ENCODE assay signal across 1 cellular context in the genomic region with DNA sequence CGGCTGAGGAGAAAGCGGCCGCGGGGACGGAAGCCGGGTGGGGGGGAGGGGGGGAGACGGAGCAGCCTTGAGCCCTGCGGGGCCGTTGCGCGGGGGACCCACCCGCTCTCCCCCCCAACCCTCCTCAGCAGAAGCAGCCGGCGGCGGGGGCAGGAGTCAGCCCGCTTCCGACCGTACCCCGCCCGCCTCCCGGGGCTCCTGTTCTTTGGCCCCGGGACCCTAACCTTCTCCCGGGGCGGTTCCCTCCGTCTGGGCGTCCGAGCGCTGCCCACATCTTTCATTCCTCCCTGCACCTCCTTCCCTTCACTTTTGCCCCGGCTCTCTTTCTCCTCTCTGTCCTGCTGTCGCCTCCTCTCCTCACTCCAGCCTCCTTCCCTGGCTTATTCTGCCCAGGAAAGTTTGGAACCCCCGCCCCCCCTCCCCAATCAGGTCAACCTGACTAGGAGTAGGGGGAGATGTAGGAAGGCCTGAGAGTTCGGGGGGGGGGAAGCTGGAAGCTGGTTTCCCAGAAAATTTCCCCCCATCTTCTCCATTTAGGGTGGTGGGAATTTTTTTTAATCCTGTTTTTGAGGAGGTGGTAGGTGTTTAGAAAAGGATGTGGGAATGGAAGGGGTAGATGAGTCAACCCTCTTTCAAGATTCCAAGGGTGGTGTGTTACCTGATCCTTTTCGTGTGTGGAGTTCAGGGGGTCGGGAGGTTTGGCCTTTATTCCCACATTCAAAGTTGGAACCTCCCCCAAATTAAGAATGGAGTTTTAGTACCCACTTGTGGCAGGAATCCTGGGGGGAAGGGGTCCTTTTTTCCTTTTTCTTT.
TF ChIP-seq lines count a peak whose summit lies in the region.

No MANE protein-coding gene starts in this region.

TF ChIP-seq in HCT116, 20 proteins besides CTCF, POLR2A, EP300 and RAD21 (continued from another document):
- TF ChIP-seq, protein P1, sequence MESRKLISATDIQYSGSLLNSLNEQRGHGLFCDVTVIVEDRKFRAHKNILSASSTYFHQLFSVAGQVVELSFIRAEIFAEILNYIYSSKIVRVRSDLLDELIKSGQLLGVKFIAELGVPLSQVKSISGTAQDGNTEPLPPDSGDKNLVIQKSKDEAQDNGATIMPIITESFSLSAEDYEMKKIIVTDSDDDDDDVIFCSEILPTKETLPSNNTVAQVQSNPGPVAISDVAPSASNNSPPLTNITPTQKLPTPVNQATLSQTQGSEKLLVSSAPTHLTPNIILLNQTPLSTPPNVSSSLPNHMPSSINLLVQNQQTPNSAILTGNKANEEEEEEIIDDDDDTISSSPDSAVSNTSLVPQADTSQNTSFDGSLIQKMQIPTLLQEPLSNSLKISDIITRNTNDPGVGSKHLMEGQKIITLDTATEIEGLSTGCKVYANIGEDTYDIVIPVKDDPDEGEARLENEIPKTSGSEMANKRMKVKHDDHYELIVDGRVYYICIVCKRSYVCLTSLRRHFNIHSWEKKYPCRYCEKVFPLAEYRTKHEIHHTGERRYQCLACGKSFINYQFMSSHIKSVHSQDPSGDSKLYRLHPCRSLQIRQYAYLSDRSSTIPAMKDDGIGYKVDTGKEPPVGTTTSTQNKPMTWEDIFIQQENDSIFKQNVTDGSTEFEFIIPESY (IDR thresholded peaks at IDR 0.05; ENCODE audit: extremely low read depth, insufficient replicate concordance, low read length): no peak
- no peak for TF ChIP-seq SIN3A (IDR thresholded peaks at IDR 0.05; ENCODE audit: low read depth)
- no peak for TF ChIP-seq CBX3 (IDR thresholded peaks at IDR 0.05; ENCODE audit: low read depth)
- TF ChIP-seq, protein P2, sequence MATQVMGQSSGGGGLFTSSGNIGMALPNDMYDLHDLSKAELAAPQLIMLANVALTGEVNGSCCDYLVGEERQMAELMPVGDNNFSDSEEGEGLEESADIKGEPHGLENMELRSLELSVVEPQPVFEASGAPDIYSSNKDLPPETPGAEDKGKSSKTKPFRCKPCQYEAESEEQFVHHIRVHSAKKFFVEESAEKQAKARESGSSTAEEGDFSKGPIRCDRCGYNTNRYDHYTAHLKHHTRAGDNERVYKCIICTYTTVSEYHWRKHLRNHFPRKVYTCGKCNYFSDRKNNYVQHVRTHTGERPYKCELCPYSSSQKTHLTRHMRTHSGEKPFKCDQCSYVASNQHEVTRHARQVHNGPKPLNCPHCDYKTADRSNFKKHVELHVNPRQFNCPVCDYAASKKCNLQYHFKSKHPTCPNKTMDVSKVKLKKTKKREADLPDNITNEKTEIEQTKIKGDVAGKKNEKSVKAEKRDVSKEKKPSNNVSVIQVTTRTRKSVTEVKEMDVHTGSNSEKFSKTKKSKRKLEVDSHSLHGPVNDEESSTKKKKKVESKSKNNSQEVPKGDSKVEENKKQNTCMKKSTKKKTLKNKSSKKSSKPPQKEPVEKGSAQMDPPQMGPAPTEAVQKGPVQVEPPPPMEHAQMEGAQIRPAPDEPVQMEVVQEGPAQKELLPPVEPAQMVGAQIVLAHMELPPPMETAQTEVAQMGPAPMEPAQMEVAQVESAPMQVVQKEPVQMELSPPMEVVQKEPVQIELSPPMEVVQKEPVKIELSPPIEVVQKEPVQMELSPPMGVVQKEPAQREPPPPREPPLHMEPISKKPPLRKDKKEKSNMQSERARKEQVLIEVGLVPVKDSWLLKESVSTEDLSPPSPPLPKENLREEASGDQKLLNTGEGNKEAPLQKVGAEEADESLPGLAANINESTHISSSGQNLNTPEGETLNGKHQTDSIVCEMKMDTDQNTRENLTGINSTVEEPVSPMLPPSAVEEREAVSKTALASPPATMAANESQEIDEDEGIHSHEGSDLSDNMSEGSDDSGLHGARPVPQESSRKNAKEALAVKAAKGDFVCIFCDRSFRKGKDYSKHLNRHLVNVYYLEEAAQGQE (IDR thresholded peaks at IDR 0.05; ENCODE audit: low read depth): no peak
- no peak for TF ChIP-seq TCF7L2 (IDR thresholded peaks at IDR 0.05; ENCODE audit: borderline replicate concordance, extremely low read depth, insufficient read depth, insufficient read length)
- no peak for TF ChIP-seq ZNF274 (IDR thresholded peaks at IDR 0.05; ENCODE audit: low read depth, low read length)
- no peak for TF ChIP-seq SP1 (IDR thresholded peaks at IDR 0.05; ENCODE audit: low read depth)
- no peak for TF ChIP-seq ZFX (IDR thresholded peaks at IDR 0.05)
- TF ChIP-seq MAX (IDR thresholded peaks at IDR 0.05): no peak; the same call in 1 of the 2 replicates
- no peak for TF ChIP-seq FOSL1 (IDR thresholded peaks at IDR 0.05; ENCODE audit: low read depth)
- no peak for TF ChIP-seq ATF3 (IDR thresholded peaks at IDR 0.05)
- no peak for TF ChIP-seq POLR2AphosphoS5 (IDR thresholded peaks at IDR 0.05; ENCODE audit: low read depth, low read length)
- no peak for TF ChIP-seq EGR1 (IDR thresholded peaks at IDR 0.05; ENCODE audit: low read depth)
- TF ChIP-seq YY1 (IDR thresholded peaks at IDR 0.05; ENCODE audit: extremely low read depth, insufficient replicate concordance, low read depth, low read length): no peak
- no peak for TF ChIP-seq ELF1 (IDR thresholded peaks at IDR 0.05; ENCODE audit: borderline replicate concordance, low read depth)
